ENCODE assay signal across 19 cellular contexts in the genomic region with DNA sequence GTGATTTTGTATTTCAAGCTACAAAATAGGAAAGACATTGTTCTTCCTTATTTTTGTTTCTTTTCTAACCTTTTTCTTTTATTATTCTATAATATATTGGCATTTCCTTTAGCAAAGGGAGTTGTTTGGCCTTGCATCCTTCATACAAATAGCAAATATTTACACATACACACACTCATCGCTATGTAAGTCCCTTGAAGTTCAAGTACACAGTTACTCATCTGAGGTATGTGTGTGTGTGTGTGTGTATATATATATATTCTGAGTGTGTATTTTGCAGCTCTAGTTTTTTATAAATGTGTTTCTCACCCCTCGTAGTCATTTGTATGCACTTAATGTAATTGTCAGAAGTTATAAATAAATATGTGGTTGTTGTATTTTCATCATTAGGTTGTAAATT.
DNase-seq lines count a peak whose midpoint lies in the region; ATAC-seq, FAIRE-seq and TF ChIP-seq lines count a peak whose summit lies in the region.
"Had no signal": no experiment of that assay in that cellular context is flagged by ENCODE, and none has a peak within 500 bp of the region (broad histone marks: within the 10 kb centered on the region; RNA-seq: fewer than 3 reads in every experiment).

No MANE protein-coding gene starts in this region.

- H3K9me3 Mint-ChIP-seq in activated CD8-positive, alpha-beta T cell treated with anti-CD3 and anti-CD28 coated beads, Interleukin-2, amount 10 ng/mL, durations not matched to agents 7 days and 5 days (ENCODE audit: insufficient read depth), result no peaks in the 10 kb centered on the region
- H3K9me3 Mint-ChIP-seq: CD8-positive, alpha-beta T cell; HFFc6 had no signal

- TF ChIP-seq CTCF in PC-3 (conservative IDR thresholded peaks at IDR 0.05; ENCODE audit: low read depth, low read length), result no peak

- H3K4me2 ChIP-seq in BLaER1 treated with 17β-estradiol and CSF1 and Interleukin-3, amounts not matched to agents 10 nM and 100 nM, result peak overlapping the region in 9 of 11 experiments; percentile 25 to 67 (median 48); a peak in 9 of 22 replicates
- H3K4me2 ChIP-seq in PC-3 (ENCODE audit: low read length), result peak overlapping the region; percentile 58

- H3K27me3 Mint-ChIP-seq in activated CD8-positive, alpha-beta T cell treated with anti-CD3 and anti-CD28 coated beads, Interleukin-2, amount 10 ng/mL, durations not matched to agents 7 days and 5 days (ENCODE audit: low read depth), result no peaks in the 10 kb centered on the region
- H3K27me3 Mint-ChIP-seq: CD4-positive, CD25-positive, alpha-beta regulatory T cell had no signal

- H3K4me1 ChIP-seq in BLaER1 treated with 17β-estradiol and CSF1 and Interleukin-3, amounts not matched to agents 10 nM and 100 nM, result peaks cover 43 to 62% (median 47%) of the 10 kb centered on the region in 10 experiments
- H3K4me1 ChIP-seq in PC-3 (ENCODE audit: insufficient read depth, low read length), result peaks cover 25% of the 10 kb centered on the region
- H3K4me1 ChIP-seq: HAP-1 had no signal

- CTCF ChIA-PET in PC-3 (lab: Charles Lee), result no interaction called here
- CTCF ChIA-PET in activated CD8-positive, alpha-beta T cell treated with anti-CD3 and anti-CD28 coated beads, Interleukin-2, amount 10 ng/mL, durations not matched to agents 7 days and 5 days (lab: Charles Lee), result no interaction called here

- H2AFZ ChIP-seq in PC-3 (ENCODE audit: low read length), result no peak overlapping the region

- DNase-seq in PC-3 (peak; percentile 64), RKO (ENCODE audit: low spot score) (no peak), globus pallidus (ENCODE audit: low spot score) (no peak)
- DNase-seq in activated CD8-positive, alpha-beta T cell treated with anti-CD3 and anti-CD28 coated beads, Interleukin-2, amount 10 ng/mL, durations not matched to agents 7 days and 5 days, result no peak
- DNase-seq: 8988T; Caco-2; CD4-positive, CD25-positive, alpha-beta regulatory T cell; CD8-positive, alpha-beta T cell; DMS153; DMS79 treated with DMSO at 0.1 percent for 48 hours; GF-D8; GOT3; HFFc6 had no signal

- BruUV-seq in PC-3 (replicated peaks; lab: Mats Ljungman, UMichigan), result no TSS peak

- intact Hi-C loops in PC-3 (cut with micrococcal nuclease), result loop anchor here (1.0 kb wide), 1 partner anchor 173 kb away; no protein-coding TSS in a partner anchor

- POLR2A ChIA-PET in PC-3 (lab: Charles Lee; ENCODE audit: unreplicated experiment), result no interaction called here
- POLR2A ChIA-PET in activated CD8-positive, alpha-beta T cell treated with anti-CD3 and anti-CD28 coated beads, Interleukin-2, amount 10 ng/mL, durations not matched to agents 7 days and 5 days (lab: Charles Lee), result no interaction called here

- H3K9me2 ChIP-seq in PC-3 (replicated peaks; ENCODE audit: low read length), result no peaks in the 10 kb centered on the region

- H3K36me3 ChIP-seq in BLaER1 treated with 17β-estradiol and CSF1 and Interleukin-3, amounts not matched to agents 10 nM and 100 nM, result 0 out of 22 replicates have a peak, but pooled peaks cover 0 to 2% (median 0%) of the 10 kb centered on the region in 11 experiments
- no peaks in the 10 kb centered on the region for H3K36me3 ChIP-seq in PC-3 (ENCODE audit: low read depth, low read length)
- H3K36me3 ChIP-seq: HAP-1 had no signal

- H3K36me3 Mint-ChIP-seq in activated CD8-positive, alpha-beta T cell treated with anti-CD3 and anti-CD28 coated beads, Interleukin-2, amount 10 ng/mL, durations not matched to agents 7 days and 5 days (ENCODE audit: low read depth), result no peaks in the 10 kb centered on the region
- H3K36me3 Mint-ChIP-seq: CD4-positive, CD25-positive, alpha-beta regulatory T cell; CD8-positive, alpha-beta T cell had no signal

- H3K79me2 ChIP-seq in PC-3 (ENCODE audit: low read length), result no peaks in the 10 kb centered on the region

- peak; percentile 31 for FAIRE-seq in colon (lab: Jason Lieb, UNC)
- FAIRE-seq: GM18507, H54 had no signal

- no peaks in the 10 kb centered on the region for H4K20me1 ChIP-seq in BLaER1 treated with 17β-estradiol and CSF1 and Interleukin-3, amounts not matched to agents 10 nM and 100 nM
- H4K20me1 ChIP-seq in PC-3 (ENCODE audit: low read length), result no peaks in the 10 kb centered on the region

- H3K4me1 Mint-ChIP-seq in activated CD8-positive, alpha-beta T cell treated with anti-CD3 and anti-CD28 coated beads, Interleukin-2, amount 10 ng/mL, durations not matched to agents 7 days and 5 days (ENCODE audit: low read depth), result no peaks in the 10 kb centered on the region
- H3K4me1 Mint-ChIP-seq: CD4-positive, CD25-positive, alpha-beta regulatory T cell had no signal

- no peaks in the 10 kb centered on the region for H3K27me3 ChIP-seq in BLaER1 treated with 17β-estradiol and CSF1 and Interleukin-3, amounts not matched to agents 10 nM and 100 nM
- H3K27me3 ChIP-seq in PC-3 (ENCODE audit: low read length), result no peaks in the 10 kb centered on the region

- peak; percentile 95 for ATAC-seq in PC-3
- ATAC-seq in activated CD8-positive, alpha-beta T cell treated with anti-CD3 and anti-CD28 coated beads, Interleukin-2, amount 10 ng/mL, durations not matched to agents 7 days and 5 days, result no peak
- ATAC-seq: CD8-positive, alpha-beta T cell had no signal

- H3K9me3 ChIP-seq in BLaER1 treated with 17β-estradiol and CSF1 and Interleukin-3, amounts not matched to agents 10 nM and 100 nM (replicated peaks in 1 of 11), result peaks cover 5 to 17% (median 12%) of the 10 kb centered on the region in 11 experiments; a peak in 16 of 22 replicates
- no peaks in the 10 kb centered on the region for H3K9me3 ChIP-seq in PC-3 (ENCODE audit: low read length)
- H3K9me3 ChIP-seq: Caco-2, HAP-1 had no signal

- H3F3A ChIP-seq in PC-3 (ENCODE audit: low read length, unreplicated experiment), result no peaks in the 10 kb centered on the region

- H3K27ac Mint-ChIP-seq in activated CD8-positive, alpha-beta T cell treated with anti-CD3 and anti-CD28 coated beads, Interleukin-2, amount 10 ng/mL, durations not matched to agents 7 days and 5 days, result no peak overlapping the region
- H3K27ac Mint-ChIP-seq: CD4-positive, CD25-positive, alpha-beta regulatory T cell; CD8-positive, alpha-beta T cell; HFFc6 had no signal

- no peak overlapping the region for H3K4me3 Mint-ChIP-seq in activated CD8-positive, alpha-beta T cell treated with anti-CD3 and anti-CD28 coated beads, Interleukin-2, amount 10 ng/mL, durations not matched to agents 7 days and 5 days
- H3K4me3 Mint-ChIP-seq: CD4-positive, CD25-positive, alpha-beta regulatory T cell; CD8-positive, alpha-beta T cell; HFFc6 had no signal

- H3K9ac ChIP-seq in BLaER1 treated with 17β-estradiol and CSF1 and Interleukin-3, amounts not matched to agents 10 nM and 100 nM, result no peak overlapping the region
- no peak overlapping the region for H3K9ac ChIP-seq in PC-3 (ENCODE audit: low read length)

- H3K27ac ChIP-seq in BLaER1 treated with 17β-estradiol and CSF1 and Interleukin-3, amounts not matched to agents 10 nM and 100 nM, result peak overlapping the region in 10 of 11 experiments; percentile 7 to 81 (median 72); a peak in 13 of 22 replicates
- H3K27ac ChIP-seq in PC-3 (ENCODE audit: low read length), result peak overlapping the region; percentile 62
- H3K27ac ChIP-seq: C4-2B had no signal

- no peak overlapping the region for H3K4me3 ChIP-seq in BLaER1 treated with 17β-estradiol and CSF1 and Interleukin-3, amounts not matched to agents 10 nM and 100 nM
- H3K4me3 ChIP-seq in PC-3 (ENCODE audit: low read length), result no peak overlapping the region
- H3K4me3 ChIP-seq: HAP-1 had no signal
